8 cellular contexts compared by ENCODE assay signal in the genomic region with DNA sequence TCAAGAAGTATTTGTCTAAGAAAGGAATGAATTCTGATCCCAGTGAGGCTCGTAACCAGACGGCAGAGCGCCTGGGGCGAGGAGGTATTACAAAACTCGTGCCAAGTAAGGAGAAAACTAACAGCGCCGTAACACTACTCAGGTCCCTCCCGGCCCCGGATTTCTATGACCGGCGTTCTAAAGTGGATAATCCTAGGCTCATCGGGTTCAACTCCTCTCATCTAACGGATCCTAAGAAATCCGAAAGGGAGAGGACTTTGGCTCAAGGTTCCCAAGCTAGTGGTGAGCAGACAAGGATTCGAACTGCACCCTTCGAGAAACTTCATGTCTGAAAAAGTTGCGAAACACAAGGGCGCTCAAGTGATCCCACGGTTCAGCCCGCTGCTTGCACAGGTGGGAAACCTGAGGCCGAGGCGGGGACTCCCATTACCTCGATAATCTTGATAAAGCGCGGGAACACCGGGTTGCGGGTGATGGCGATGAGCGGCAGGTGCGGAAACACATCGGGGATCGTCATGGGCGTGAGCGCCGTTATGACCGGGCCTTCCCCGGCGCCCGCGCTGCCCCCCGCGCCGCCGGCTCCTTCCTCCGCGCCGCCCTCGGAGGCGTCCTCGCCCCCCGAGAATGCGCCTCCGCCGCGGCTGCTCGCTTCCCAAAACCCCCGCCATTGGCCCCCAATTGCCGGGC. TPM values are rescaled to one million over a fixed set of nuclear protein-coding genes. Genes with fewer than 3 reads are reported as not detected.
A peak's percentile ranks its signal among the peaks of the same experiment; 100 is the strongest.
DNase-seq lines count a peak whose midpoint lies in the region; ATAC-seq, FAIRE-seq and TF ChIP-seq lines count a peak whose summit lies in the region.

No MANE protein-coding gene starts in this region.

- no peaks in the 10 kb centered on the region for H3K9me3 Mint-ChIP-seq in activated T-cell treated with anti-CD3 and anti-CD28 coated beads, Interleukin-2, amount 50 U/mL, for 72 hours
- peaks cover 9% of the 10 kb centered on the region for H3K9me3 Mint-ChIP-seq in glutamatergic neuron (ENCODE audit: unreplicated experiment)

- FAIRE-seq in H54 (lab: Jason Lieb, UNC): no peak
- no peak for FAIRE-seq in GM12892 (lab: Jason Lieb, UNC)

- H3K27ac Mint-ChIP-seq in activated T-cell treated with anti-CD3 and anti-CD28 coated beads, Interleukin-2, amount 50 U/mL, for 72 hours: peak overlapping the region; percentile 98
- peak overlapping the region; percentile 87 for H3K27ac Mint-ChIP-seq in glutamatergic neuron (ENCODE audit: unreplicated experiment)

- no peak for TF ChIP-seq CTCF in glutamatergic neuron (IDR thresholded peaks at IDR 0.05; ENCODE audit: partially characterized antibody, unreplicated experiment)

- peaks cover 15 to 21% of the 10 kb centered on the region in 2 donors for H3K36me3 Mint-ChIP-seq in activated T-cell treated with anti-CD3 and anti-CD28 coated beads, Interleukin-2, amount 50 U/mL, for 72 hours (ENCODE audit: insufficient read depth in 2 of 2)
- H3K36me3 Mint-ChIP-seq in glutamatergic neuron (ENCODE audit: unreplicated experiment): no peaks in the 10 kb centered on the region

- no peak for TF ChIP-seq POLR2A in H54 (IDR thresholded peaks at IDR 0.05; ENCODE audit: low read depth, low read length)
- no peak for TF ChIP-seq POLR2A in GM12892 (IDR thresholded peaks at IDR 0.05; ENCODE audit: low read depth, low read length)

- DNase-seq in NCI-H1436 (lab: John Stamatoyannopoulos, UW): peak; percentile 7
- no peak for DNase-seq in NCI-H1436 treated with DMSO at 0.1 percent for 48 hours (lab: John Stamatoyannopoulos, UW)
- peak; percentile 38 to 54 for DNase-seq in activated T-cell treated with anti-CD3 and anti-CD28 coated beads, Interleukin-2, amount 50 U/mL, for 72 hours
- DNase-seq in glutamatergic neuron: no peak
- DNase-seq in renal cortical epithelial cell (ENCODE audit: low read depth): peak; percentile 18
- DNase-seq in H54 (ENCODE audit: insufficient read length, low spot score): no peak
- no peak for DNase-seq in GM12892 (ENCODE audit: insufficient read length)

- no peaks in the 10 kb centered on the region for H3K27me3 Mint-ChIP-seq in activated T-cell treated with anti-CD3 and anti-CD28 coated beads, Interleukin-2, amount 50 U/mL, for 72 hours (ENCODE audit: low read depth)
- H3K27me3 Mint-ChIP-seq in glutamatergic neuron (ENCODE audit: unreplicated experiment): peaks cover 6% of the 10 kb centered on the region

- peak; percentile 3 for ATAC-seq in HG03342 (IDR thresholded peaks at IDR 0.05; ENCODE audit: unreplicated experiment)
- ATAC-seq in activated T-cell treated with anti-CD3 and anti-CD28 coated beads, Interleukin-2, amount 50 U/mL, for 72 hours (replicated peaks in 1 of 2): peak; percentile 0 to 3

- H3K4me1 Mint-ChIP-seq in activated T-cell treated with anti-CD3 and anti-CD28 coated beads, Interleukin-2, amount 50 U/mL, for 72 hours (ENCODE audit: low read depth): peaks cover 35% of the 10 kb centered on the region
- H3K4me1 Mint-ChIP-seq in glutamatergic neuron (ENCODE audit: low read depth, unreplicated experiment): peaks cover 13% of the 10 kb centered on the region

- H3K4me3 Mint-ChIP-seq in activated T-cell treated with anti-CD3 and anti-CD28 coated beads, Interleukin-2, amount 50 U/mL, for 72 hours: peak overlapping the region; percentile 88 to 96
- peak overlapping the region; percentile 87 for H3K4me3 Mint-ChIP-seq in glutamatergic neuron (ENCODE audit: unreplicated experiment)

RNA-seq across cellular contexts. Expression of a gene that starts 0.5 kb away (rescaled TPM):
- total RNA-seq in activated T-cell treated with anti-CD3 and anti-CD28 coated beads, Interleukin-2, amount 50 U/mL, for 72 hours: 100 to 1,000 TPM; 262 to 266 TPM
- total RNA-seq in glutamatergic neuron (ENCODE audit: unreplicated experiment): 98.5 TPM
- total RNA-seq in renal cortical epithelial cell: 99.3 and 116 TPM in 2 replicates
- polyA plus RNA-seq in GM12892 (2012; ENCODE audit: missing spikeins): 45.9 TPM

RNA-seq across cellular contexts. Expression of a gene that starts 1.0 kb away (rescaled TPM):
- total RNA-seq in activated T-cell treated with anti-CD3 and anti-CD28 coated beads, Interleukin-2, amount 50 U/mL, for 72 hours: not detected
- not detected for total RNA-seq in glutamatergic neuron (ENCODE audit: unreplicated experiment)
- not detected in 2 replicates for total RNA-seq in renal cortical epithelial cell
- polyA plus RNA-seq in GM12892 (2012; ENCODE audit: missing spikeins): not detected

RNA-seq across cellular contexts. Expression of a gene that starts 29.3 kb away (rescaled TPM):
- total RNA-seq in activated T-cell treated with anti-CD3 and anti-CD28 coated beads, Interleukin-2, amount 50 U/mL, for 72 hours: 1,000 to 10,000 TPM; 1,272 to 1,302 TPM
- total RNA-seq in glutamatergic neuron (ENCODE audit: unreplicated experiment): 514 TPM
- 159 and 652 TPM in 2 replicates for total RNA-seq in renal cortical epithelial cell
- 2,487 TPM for polyA plus RNA-seq in GM12892 (2012; ENCODE audit: missing spikeins)

RNA-seq across cellular contexts. Expression of a gene that starts 38.6 kb away (rescaled TPM):
- 1 to 10 TPM; 3.0 to 5.1 TPM for total RNA-seq in activated T-cell treated with anti-CD3 and anti-CD28 coated beads, Interleukin-2, amount 50 U/mL, for 72 hours
- 64.4 TPM for total RNA-seq in glutamatergic neuron (ENCODE audit: unreplicated experiment)
- 9.4 and 22.2 TPM in 2 replicates for total RNA-seq in renal cortical epithelial cell
- 2.0 TPM for polyA plus RNA-seq in GM12892 (2012; ENCODE audit: missing spikeins)

RNA-seq across cellular contexts. Expression of a gene that starts 39.1 kb away (rescaled TPM):
- total RNA-seq in activated T-cell treated with anti-CD3 and anti-CD28 coated beads, Interleukin-2, amount 50 U/mL, for 72 hours: 10 to 100 TPM; 33.8 to 34.1 TPM
- 22.8 TPM for total RNA-seq in glutamatergic neuron (ENCODE audit: unreplicated experiment)
- total RNA-seq in renal cortical epithelial cell: 13.0 and 33.5 TPM in 2 replicates
- polyA plus RNA-seq in GM12892 (2012; ENCODE audit: missing spikeins): 37.6 TPM

Comparison
In these comparisons a context has a peak if more than half of its experiments do, and no peak if none do; other contexts are left out.
1. DNase-seq: peak in NCI-H1436 (single experiment), activated T-cell treated with anti-CD3 and anti-CD28 coated beads, Interleukin-2, amount 50 U/mL, for 72 hours (2 of 2) and renal cortical epithelial cell (single experiment); none in NCI-H1436 treated with DMSO at 0.1 percent for 48 hours (single experiment), glutamatergic neuron (single experiment), H54 (single experiment) and GM12892 (single experiment).